In the genomic region with DNA sequence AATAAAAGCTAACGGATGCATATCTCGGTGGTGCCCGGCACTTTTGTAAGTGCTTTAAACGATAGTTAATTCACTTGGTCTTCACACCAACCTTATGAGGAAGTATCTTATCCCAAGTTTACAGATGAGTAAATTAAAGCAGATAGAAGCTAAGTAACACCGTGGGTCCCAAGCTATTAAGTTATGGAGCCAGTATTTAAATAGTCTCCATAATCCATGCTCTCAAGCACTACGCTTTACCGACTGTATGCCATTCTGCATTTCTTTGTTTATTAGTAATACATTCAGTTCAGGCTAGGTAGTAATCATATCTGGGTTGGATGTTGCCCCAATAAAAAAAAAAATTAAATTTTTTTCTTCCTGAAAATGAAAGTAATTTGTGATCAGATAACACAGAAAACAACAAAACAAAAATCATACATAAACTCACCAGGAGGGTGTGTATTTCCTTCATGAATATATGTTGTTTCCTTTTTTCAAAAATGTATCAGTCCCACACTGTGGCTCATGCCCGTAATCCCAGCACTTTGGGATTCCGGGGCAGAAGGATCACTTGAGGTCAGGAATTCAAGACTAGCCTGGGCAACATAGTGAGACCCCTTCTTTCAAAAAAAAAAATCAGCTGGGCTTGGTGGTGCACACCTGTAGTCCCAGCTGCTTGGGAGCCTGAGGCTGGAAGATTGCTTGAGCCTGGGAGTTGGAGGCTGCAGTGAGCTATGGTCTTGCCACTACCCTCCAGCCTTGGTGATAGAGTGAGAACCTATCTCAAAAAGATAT, we compare ENCODE assay signal across 8 cellular contexts. TPM values are rescaled to one million over a fixed set of nuclear protein-coding genes. Genes with fewer than 3 reads are reported as not detected.
A peak's percentile ranks its signal among the peaks of the same experiment; 100 is the strongest.
DNase-seq lines count a peak whose midpoint lies in the region; ATAC-seq and TF ChIP-seq lines count a peak whose summit lies in the region.

No MANE protein-coding gene starts in this region.

- no peaks in the 10 kb centered on the region for H3K9me3 ChIP-seq in Panc1 (ENCODE audit: control insufficient read depth, insufficient read depth, low read depth, low read length)

- peaks cover 21% of the 10 kb centered on the region for H3K36me3 Mint-ChIP-seq in progenitor cell of endocrine pancreas (ENCODE audit: insufficient read depth)

- TF ChIP-seq CTCF in GM12875 (IDR thresholded peaks at IDR 0.05; ENCODE audit: borderline replicate concordance, insufficient read depth, low read depth, low read length), result no peak
- TF ChIP-seq CTCF in Panc1 (IDR thresholded peaks at IDR 0.05), result no peak
- TF ChIP-seq CTCF in epithelial cell of proximal tubule (conservative IDR thresholded peaks at IDR 0.05; ENCODE audit: low read depth, low read length), result peak; percentile 7
- no peak for TF ChIP-seq CTCF in progenitor cell of endocrine pancreas (IDR thresholded peaks at IDR 0.05; ENCODE audit: unreplicated experiment)
- TF ChIP-seq CTCF in RWPE1 (conservative IDR thresholded peaks at IDR 0.05; ENCODE audit: low read depth), result no peak

- POLR2A ChIA-PET in Panc1 (lab: Charles Lee), result interaction anchor here (1.2 kb wide), 1 partner anchor 99 kb away, joined by 3 read pairs; no protein-coding TSS in a partner anchor
- POLR2A ChIA-PET in RWPE1 (lab: Yijun Ruan, JAX; ENCODE audit: low non-redundant PET), result interaction anchor here (0.6 kb wide), 1 partner anchor 83 kb away, joined by 3 read pairs; no protein-coding TSS in a partner anchor

- peaks cover 12% of the 10 kb centered on the region for H3K9me3 Mint-ChIP-seq in progenitor cell of endocrine pancreas (ENCODE audit: low read depth)

- H3K27ac Mint-ChIP-seq in progenitor cell of endocrine pancreas, result peak overlapping the region; percentile 98

- BruUV-seq in Panc1 (replicated peaks; lab: Mats Ljungman, UMichigan), result no TSS peak

- peaks cover 7% of the 10 kb centered on the region; the same call in 1 of the 2 replicates for H3K36me3 ChIP-seq in Panc1 (ENCODE audit: control insufficient read depth, insufficient read depth, low read length)

- peaks cover 19% of the 10 kb centered on the region for H3K4me1 Mint-ChIP-seq in progenitor cell of endocrine pancreas (ENCODE audit: low read depth)

- CTCF ChIA-PET in Panc1 (lab: Charles Lee) (interaction anchor here (0.8 kb wide), 1 partner anchor 91 kb away, joined by 4 read pairs; no protein-coding TSS in a partner anchor), RWPE1 (lab: Yijun Ruan, JAX) (interaction anchor here (0.9 to 1.8 kb wide), 3 partner anchors 11 to 88 kb away, joined by 5 to 7 read pairs (median 5); no protein-coding TSS in a partner anchor)

- H3K4me3 ChIP-seq in GM12875 (ENCODE audit: low read depth, low read length) (peak overlapping the region; percentile 69), Panc1 (ENCODE audit: low read depth in 2 of 2, low read length in 2 of 2) (peak overlapping the region; percentile 99 to 100), epithelial cell of proximal tubule (ENCODE audit: low read depth, low read length) (peak overlapping the region; percentile 81)

- in situ Hi-C loops in Panc1 (cut with HindIII; ENCODE audit: low pct_unique_long_range_greater_than_20kb, low sequenced_read_pairs), result no loop called here

- H3K27me3 ChIP-seq in Panc1 (ENCODE audit: control insufficient read depth, insufficient read depth, low read length), result no peaks in the 10 kb centered on the region

- peaks cover 9% of the 10 kb centered on the region for H3K4me1 ChIP-seq in Panc1 (ENCODE audit: control insufficient read depth, insufficient read depth, low read length)

- H3K27me3 Mint-ChIP-seq in progenitor cell of endocrine pancreas, result no peaks in the 10 kb centered on the region

- peak overlapping the region; percentile 96 for H3K27ac ChIP-seq in Panc1 (ENCODE audit: low read length)
- H3K27ac ChIP-seq in RWPE1, result no peak overlapping the region

- peak overlapping the region; percentile 91 for H3K4me3 Mint-ChIP-seq in progenitor cell of endocrine pancreas (ENCODE audit: low read depth)

- DNase-seq in Panc1 (ENCODE audit: low read depth, low spot score), result no peak
- no peak for DNase-seq in epithelial cell of proximal tubule (ENCODE audit: low read depth)
- DNase-seq in progenitor cell of endocrine pancreas (ENCODE audit: low spot score, unreplicated experiment), result no peak
- DNase-seq in RWPE1 (ENCODE audit: low spot score), result no peak
- no peak for DNase-seq in activated CD8-positive, alpha-beta memory T cell treated with anti-CD3 and anti-CD28 coated beads for 24 hours
- DNase-seq in hippocampal formation (lab: John Stamatoyannopoulos, UW), result no peak

- intact Hi-C loops in Panc1 (cut with micrococcal nuclease; ENCODE audit: unreplicated experiment), result loop anchor here (2.0 kb wide), 1 partner anchor 88 kb away; no protein-coding TSS in a partner anchor

- ATAC-seq in Panc1, result no peak
- ATAC-seq in GM19351 (IDR thresholded peaks at IDR 0.05; ENCODE audit: unreplicated experiment), result no peak

RNA-seq across cellular contexts. Expression of a gene that starts 1.4 kb away (rescaled TPM):
- total RNA-seq in Panc1 (2021; ENCODE audit: unreplicated experiment) (161 TPM), epithelial cell of proximal tubule (114 and 118 TPM in 2 replicates), progenitor cell of endocrine pancreas (189 and 200 TPM in 2 replicates)
- 214 TPM for polyA plus RNA-seq in Panc1 (2012; ENCODE audit: insufficient read length)

RNA-seq across cellular contexts. Expression of a gene that starts 36.6 kb away (rescaled TPM):
- total RNA-seq in Panc1 (2021; ENCODE audit: unreplicated experiment) (15.6 TPM), epithelial cell of proximal tubule (24.4 and 31.0 TPM in 2 replicates), progenitor cell of endocrine pancreas (200 and 209 TPM in 2 replicates)
- polyA plus RNA-seq in Panc1 (2012; ENCODE audit: insufficient read length), result 24.8 TPM

RNA-seq across cellular contexts. Expression of a gene that starts 38.5 kb away (rescaled TPM):
- total RNA-seq in Panc1 (2021; ENCODE audit: unreplicated experiment), result 0.69 TPM
- 0.71 TPM for polyA plus RNA-seq in Panc1 (2012; ENCODE audit: insufficient read length)
- 0.65 and 1.2 TPM in 2 replicates for total RNA-seq in epithelial cell of proximal tubule
- 7.4 and 8.0 TPM in 2 replicates for total RNA-seq in progenitor cell of endocrine pancreas
